Comparison of ENCODE assay signal across 1 cellular context in the genomic region with DNA sequence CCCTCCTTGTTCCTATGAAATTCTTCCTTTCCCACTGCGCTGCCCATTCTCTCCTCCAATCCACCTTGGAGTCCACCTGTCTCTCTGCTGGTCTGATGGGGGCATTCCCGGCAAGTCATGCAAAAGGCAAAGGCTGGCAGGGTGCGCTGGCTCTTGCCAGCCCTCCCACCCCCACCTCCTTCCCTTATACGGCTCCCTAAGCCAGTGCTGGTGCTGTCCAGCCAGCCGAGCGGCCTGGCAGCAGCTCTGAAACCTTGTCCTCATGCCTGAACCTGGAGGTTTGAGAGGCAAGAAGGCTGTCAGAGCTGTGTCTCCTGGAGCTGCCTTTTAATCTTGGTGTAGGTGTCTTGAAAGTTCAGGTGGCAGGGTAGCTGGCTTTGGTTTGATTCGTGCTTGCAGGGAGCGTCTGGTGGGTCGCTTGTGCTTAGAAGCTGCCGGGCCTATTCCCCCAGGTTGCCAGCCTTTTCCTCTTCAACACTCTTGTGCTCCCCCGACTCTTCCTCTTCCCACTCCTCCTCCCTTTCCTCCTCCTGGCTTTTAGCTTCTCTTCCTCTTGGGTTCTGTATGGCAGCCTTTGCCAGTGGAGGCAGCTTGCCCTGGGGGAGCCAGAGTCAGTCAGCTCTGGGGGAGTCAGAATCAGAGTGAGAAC.
TF ChIP-seq lines count a peak whose summit lies in the region.

No MANE protein-coding gene starts in this region.

TF ChIP-seq in H1, 55 proteins besides CTCF, POLR2A, EP300 and RAD21:
- TF ChIP-seq ATF2 (IDR thresholded peaks at IDR 0.05; ENCODE audit: low read length) (no peak), RFX5 (IDR thresholded peaks at IDR 0.05; ENCODE audit: borderline replicate concordance, low read depth, low read length) (no peak), BRCA1 (IDR thresholded peaks at IDR 0.05; ENCODE audit: low read depth, low read length) (no peak), NANOG (IDR thresholded peaks at IDR 0.05; ENCODE audit: insufficient read depth, low read depth, low read length, poor library complexity, severe bottlenecking) (no peak), TAF1 (IDR thresholded peaks at IDR 0.05; ENCODE audit: low read depth, low read length) (no peak), KDM1A (IDR thresholded peaks at IDR 0.05; ENCODE audit: borderline replicate concordance, low read length) (no peak), CHD2 (IDR thresholded peaks at IDR 0.05; ENCODE audit: low read length) (no peak), CHD7 (IDR thresholded peaks at IDR 0.05; ENCODE audit: insufficient replicate concordance, low read length) (no peak), USF2 (IDR thresholded peaks at IDR 0.05; ENCODE audit: low read length) (no peak), MAFK (IDR thresholded peaks at IDR 0.05; ENCODE audit: low read depth, low read length) (no peak), TCF12 (IDR thresholded peaks at IDR 0.05; ENCODE audit: low read depth, low read length) (no peak), CEBPB (IDR thresholded peaks at IDR 0.05; ENCODE audit: low read depth, low read length) (no peak), KDM5A (IDR thresholded peaks at IDR 0.05; ENCODE audit: low read length) (no peak), EGR1 (IDR thresholded peaks at IDR 0.05; ENCODE audit: borderline replicate concordance, low read depth, low read length) (no peak), TEAD4 (IDR thresholded peaks at IDR 0.05; ENCODE audit: low read depth, low read length) (no peak), HDAC6 (IDR thresholded peaks at IDR 0.05; ENCODE audit: low read depth, low read length) (no peak), YY1 (IDR thresholded peaks at IDR 0.05; ENCODE audit: low read depth, low read length) (no peak)
- TF ChIP-seq, protein P1, sequence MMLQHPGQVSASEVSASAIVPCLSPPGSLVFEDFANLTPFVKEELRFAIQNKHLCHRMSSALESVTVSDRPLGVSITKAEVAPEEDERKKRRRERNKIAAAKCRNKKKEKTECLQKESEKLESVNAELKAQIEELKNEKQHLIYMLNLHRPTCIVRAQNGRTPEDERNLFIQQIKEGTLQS (IDR thresholded peaks at IDR 0.05; ENCODE audit: insufficient read depth, low read depth, low read length), result no peak
